Comparison of ENCODE assay signal across 1 cellular context in the genomic region with DNA sequence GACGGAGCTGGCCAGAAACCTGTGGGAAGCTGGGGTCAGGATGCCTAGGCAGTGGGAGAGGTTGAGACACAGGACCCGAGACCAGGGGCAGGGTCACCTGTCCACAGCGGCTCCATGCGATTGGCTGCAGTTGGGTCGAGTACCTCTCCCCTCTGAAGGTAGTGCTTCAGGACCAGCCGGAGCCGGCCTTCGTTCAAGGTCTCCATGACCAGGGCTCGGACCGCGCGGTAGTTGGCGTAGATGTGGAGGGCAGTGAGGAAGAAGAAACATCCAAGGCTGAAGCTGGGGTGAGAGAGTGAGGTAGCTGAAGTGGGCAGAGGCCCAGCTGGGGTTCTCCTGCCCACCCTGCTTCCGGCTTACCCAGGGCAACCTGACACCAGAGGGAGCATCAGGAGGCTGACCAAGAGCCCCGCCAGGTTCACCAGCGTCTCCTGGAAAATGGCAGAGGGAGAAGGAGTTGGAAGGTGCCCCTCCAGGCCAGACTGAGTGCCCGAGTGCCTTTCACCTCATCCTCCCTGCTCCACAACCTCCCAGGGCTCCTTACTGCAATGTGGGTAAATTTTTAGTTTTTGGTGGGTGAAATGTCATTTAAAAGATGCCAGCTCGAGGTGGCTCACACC.
TF ChIP-seq lines count a peak whose summit lies in the region.

No MANE protein-coding gene starts in this region.

TF ChIP-seq in HepG2, 621 proteins besides CTCF, POLR2A, EP300 and RAD21:
- TF ChIP-seq EEA1 (CRISPR knock-in tag; IDR thresholded peaks at IDR 0.05; ENCODE audit: borderline replicate concordance) (no peak), ZNF607 (CRISPR knock-in tag; IDR thresholded peaks at IDR 0.05; ENCODE audit: borderline replicate concordance) (no peak), AKAP8 (CRISPR knock-in tag; IDR thresholded peaks at IDR 0.05) (no peak), CENPX (CRISPR knock-in tag; IDR thresholded peaks at IDR 0.05) (no peak), BRD4 (CRISPR knock-in tag; IDR thresholded peaks at IDR 0.05) (0 out of 2 replicates have a peak, but pooled peaks have one; percentile 33), AGO2 (optimal IDR thresholded peaks at IDR 0.05; ENCODE audit: low read depth, low read length) (peak; percentile 38), DMAP1 (CRISPR knock-in tag; IDR thresholded peaks at IDR 0.05) (no peak), ZBTB10 (CRISPR knock-in tag; IDR thresholded peaks at IDR 0.05; ENCODE audit: borderline replicate concordance) (no peak), SOX13 (IDR thresholded peaks at IDR 0.05) (no peak), SOX13 (CRISPR knock-in tag; conservative IDR thresholded peaks at IDR 0.05 in 1 of 2, IDR thresholded peaks at IDR 0.05 in 1 of 2) (no peak)
